Comparison of ENCODE assay signal across 31 cellular contexts in genomic region chr10:71584461-71584860, GRCh38.
"Had no signal": no experiment of that assay in that cellular context is flagged by ENCODE, and none has a peak within 500 bp of the region (broad histone marks: within the 10 kb centered on the region; RNA-seq: fewer than 3 reads in every experiment).

No MANE protein-coding gene starts in this region.

- H3K4me3 Mint-ChIP-seq: activated CD4-positive, alpha-beta memory T cell treated with anti-CD3 and anti-CD28 coated beads, Interleukin-2, amount 10 ng/mL, durations not matched to agents 7 days and 5 days; activated CD4-positive, alpha-beta T cell treated with anti-CD3 and anti-CD28 coated beads, Interleukin-2, amount 10 ng/mL, durations not matched to agents 7 days and 5 days; activated T-cell treated with anti-CD3 and anti-CD28 coated beads, Interleukin-2, amount 50 U/mL, for 24 hours; naive B cell; nephron progenitor cell; stimulated activated naive B cell treated with anti-CD40 and anti-IgM and Interleukin-4, amounts not matched to agents 10 μg/mL and 1 μg/mL and 100 μg/mL, for 72 hours; T-helper 1 cell treated with Interleukin-12 subunit alpha and Interleukin-12 subunit beta and Interleukin-4 antibody, amounts not matched to agents 30 μg/mL and 1 μg/mL, for 36 hours; WTC11 had no signal

- H3K9me3 Mint-ChIP-seq: activated CD4-positive, alpha-beta memory T cell treated with anti-CD3 and anti-CD28 coated beads, Interleukin-2, amount 10 ng/mL, durations not matched to agents 7 days and 5 days; activated CD4-positive, alpha-beta T cell treated with anti-CD3 and anti-CD28 coated beads, Interleukin-2, amount 10 ng/mL, durations not matched to agents 7 days and 5 days; activated T-cell treated with anti-CD3 and anti-CD28 coated beads, Interleukin-2, amount 50 U/mL, for 24 hours; naive B cell; nephron progenitor cell; stimulated activated naive B cell treated with anti-CD40 and anti-IgM and Interleukin-4, amounts not matched to agents 10 μg/mL and 1 μg/mL and 100 μg/mL, for 72 hours; T-helper 1 cell treated with Interleukin-12 subunit alpha and Interleukin-12 subunit beta and Interleukin-4 antibody, amounts not matched to agents 30 μg/mL and 1 μg/mL, for 36 hours; WTC11 had no signal

- H3K4me1 ChIP-seq: body of pancreas, left ventricle myocardium inferior, pancreas, psoas muscle, sigmoid colon, vagina had no signal

- H3K27ac ChIP-seq: body of pancreas, cardiac muscle cell, left ventricle myocardium inferior, pancreas, psoas muscle, sigmoid colon, stomach, thyroid gland, upper lobe of left lung, vagina had no signal

- H3K36me3 ChIP-seq: cardiac muscle cell, left ventricle myocardium inferior, pancreas, sigmoid colon, stomach, thyroid gland, upper lobe of left lung, vagina had no signal

- H3K36me3 Mint-ChIP-seq: naive B cell; stimulated activated naive B cell treated with anti-CD40 and anti-IgM and Interleukin-4, amounts not matched to agents 10 μg/mL and 1 μg/mL and 100 μg/mL, for 72 hours; WTC11 had no signal

- H3K27me3 Mint-ChIP-seq: activated CD4-positive, alpha-beta T cell treated with anti-CD3 and anti-CD28 coated beads, Interleukin-2, amount 10 ng/mL, durations not matched to agents 7 days and 5 days had no signal

- FAIRE-seq: pancreas, small intestine had no signal

- H3K4me1 Mint-ChIP-seq: activated CD4-positive, alpha-beta memory T cell treated with anti-CD3 and anti-CD28 coated beads, Interleukin-2, amount 10 ng/mL, durations not matched to agents 7 days and 5 days; activated CD4-positive, alpha-beta T cell treated with anti-CD3 and anti-CD28 coated beads, Interleukin-2, amount 10 ng/mL, durations not matched to agents 7 days and 5 days; naive B cell; stimulated activated naive B cell treated with anti-CD40 and anti-IgM and Interleukin-4, amounts not matched to agents 10 μg/mL and 1 μg/mL and 100 μg/mL, for 72 hours had no signal

- H3K9me3 ChIP-seq: body of pancreas, left ventricle myocardium inferior, pancreas, psoas muscle, sigmoid colon, stomach, thyroid gland, upper lobe of left lung, vagina had no signal

- DNase-seq: activated CD4-positive, alpha-beta memory T cell treated with anti-CD3 and anti-CD28 coated beads, Interleukin-2, amount 10 ng/mL, durations not matched to agents 7 days and 5 days; activated CD4-positive, alpha-beta T cell treated with anti-CD3 and anti-CD28 coated beads for 1 hour; activated CD4-positive, alpha-beta T cell treated with anti-CD3 and anti-CD28 coated beads, Interleukin-2, amount 10 ng/mL, durations not matched to agents 7 days and 5 days; activated CD8-positive, alpha-beta memory T cell treated with anti-CD3 and anti-CD28 coated beads, Interleukin-2, amount 50 U/mL, for 48 hours; activated gamma-delta T cell treated with Interleukin-2 at 50 U/mL for 16 hours; activated naive CD4-positive, alpha-beta T cell treated with anti-CD3 and anti-CD28 coated beads, Interleukin-2, amount 50 U/mL, for 16 hours; activated T-cell treated with anti-CD3 and anti-CD28 coated beads, Interleukin-2, amount 50 U/mL, for 24 hours; amniotic stem cell; body of pancreas; foreskin melanocyte; islet precursor cell; left ventricle myocardium inferior; naive B cell; nephron progenitor cell; nucleus accumbens; pancreas; psoas muscle; sigmoid colon; small intestine; stimulated activated CD4-positive, alpha-beta T cell treated with anti-CD3 and anti-CD28 coated beads, Interleukin-1b, Interleukin-23, amount 100 ng/mL, for 48 hours; stimulated activated naive B cell treated with anti-CD40 and anti-IgM and Interleukin-4, amounts not matched to agents 10 μg/mL and 1 μg/mL and 100 μg/mL, for 72 hours; stomach; SW 1271; T-helper 9 cell; thyroid gland; upper lobe of left lung had no signal

- H3K27me3 ChIP-seq: body of pancreas, cardiac muscle cell, pancreas, thyroid gland, upper lobe of left lung, vagina had no signal

- H3K27ac Mint-ChIP-seq: activated CD4-positive, alpha-beta memory T cell treated with anti-CD3 and anti-CD28 coated beads, Interleukin-2, amount 10 ng/mL, durations not matched to agents 7 days and 5 days; activated CD4-positive, alpha-beta T cell treated with anti-CD3 and anti-CD28 coated beads, Interleukin-2, amount 10 ng/mL, durations not matched to agents 7 days and 5 days; activated T-cell treated with anti-CD3 and anti-CD28 coated beads, Interleukin-2, amount 50 U/mL, for 24 hours; naive B cell; nephron progenitor cell; stimulated activated naive B cell treated with anti-CD40 and anti-IgM and Interleukin-4, amounts not matched to agents 10 μg/mL and 1 μg/mL and 100 μg/mL, for 72 hours; T-helper 1 cell treated with Interleukin-12 subunit alpha and Interleukin-12 subunit beta and Interleukin-4 antibody, amounts not matched to agents 30 μg/mL and 1 μg/mL, for 36 hours; WTC11 had no signal

- H3K4me3 ChIP-seq: body of pancreas, cardiac muscle cell, left ventricle myocardium inferior, lung, pancreas, psoas muscle, sigmoid colon, stomach, thyroid gland, upper lobe of left lung, vagina had no signal
